Comparison of ENCODE assay signal across 8 cellular contexts in the genomic region with DNA sequence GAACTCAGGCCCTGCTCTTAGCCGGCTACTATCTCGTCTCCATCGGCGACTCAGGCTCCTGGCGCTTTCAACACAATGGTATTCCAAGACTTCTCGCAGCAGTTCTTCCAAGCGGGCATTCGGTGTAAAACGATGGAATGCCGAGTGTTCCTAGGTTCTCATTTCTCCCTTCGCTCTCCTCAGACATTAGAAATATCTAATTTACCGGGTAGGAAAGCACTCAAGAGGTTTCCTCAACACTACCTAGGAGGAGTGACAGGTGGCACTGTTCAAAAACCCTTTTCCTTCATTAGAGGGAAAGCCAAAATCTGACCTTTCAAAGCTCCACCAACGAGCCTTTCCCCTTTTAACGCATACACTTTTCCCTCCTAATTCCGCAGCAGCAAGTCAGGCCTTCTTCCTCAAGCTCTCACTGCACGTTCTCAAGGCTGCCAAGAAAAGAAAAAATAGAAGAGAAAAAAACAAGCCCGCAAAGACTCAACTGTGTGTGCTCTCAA. TPM values are rescaled to one million over a fixed set of nuclear protein-coding genes. Genes with fewer than 3 reads are reported as not detected.
DNase-seq lines count a peak whose midpoint lies in the region; ATAC-seq and TF ChIP-seq lines count a peak whose summit lies in the region.

No MANE protein-coding gene starts in this region.

- peaks cover 22% of the 10 kb centered on the region for H3K36me3 ChIP-seq in CD4-positive, CD25-positive, alpha-beta regulatory T cell (ENCODE audit: control insufficient read depth, insufficient read depth, low read length)
- H3K36me3 ChIP-seq in hepatocyte (replicated peaks; ENCODE audit: insufficient read depth, low read depth) (no peaks in the 10 kb centered on the region), skeletal muscle satellite cell (ENCODE audit: insufficient read depth, low read length) (peaks cover 42% of the 10 kb centered on the region)

- H3K9me3 ChIP-seq in CD4-positive, CD25-positive, alpha-beta regulatory T cell (ENCODE audit: control insufficient read depth in 2 of 2, low read length in 2 of 2), result no peaks in the 10 kb centered on the region
- H3K9me3 ChIP-seq in hepatocyte (ENCODE audit: low read depth) (no peaks in the 10 kb centered on the region), skeletal muscle satellite cell (replicated peaks; ENCODE audit: low read length) (no peaks in the 10 kb centered on the region)

- H3K4me3 ChIP-seq in CD4-positive, CD25-positive, alpha-beta regulatory T cell (ENCODE audit: low read depth, low read length), result peak overlapping the region; percentile 85
- H3K4me3 ChIP-seq in hepatocyte (peak overlapping the region; percentile 86), skeletal muscle satellite cell (ENCODE audit: low read length) (peak overlapping the region; percentile 86)

- H3K79me2 ChIP-seq in hepatocyte, result peaks cover 56% of the 10 kb centered on the region

- peak overlapping the region; percentile 91 for H3K9ac ChIP-seq in skeletal muscle satellite cell (ENCODE audit: low read depth, low read length)

- H3K27me3 ChIP-seq in CD4-positive, CD25-positive, alpha-beta regulatory T cell (ENCODE audit: control insufficient read depth, insufficient read depth, low read length), result no peaks in the 10 kb centered on the region
- no peaks in the 10 kb centered on the region for H3K27me3 ChIP-seq in hepatocyte
- H3K27me3 ChIP-seq in skeletal muscle satellite cell (ENCODE audit: control insufficient read depth, insufficient read depth, low read length), result no peaks in the 10 kb centered on the region

- peaks cover 21% of the 10 kb centered on the region for H3K36me3 Mint-ChIP-seq in CD4-positive, CD25-positive, alpha-beta regulatory T cell
- H3K36me3 Mint-ChIP-seq in activated naive CD4-positive, alpha-beta T cell treated with anti-CD3 and anti-CD28 coated beads, Interleukin-2, amount 10 ng/mL, durations not matched to agents 7 days and 5 days, result peaks cover 55% of the 10 kb centered on the region

- peak overlapping the region; percentile 93 to 97 (median 93) for H3K27ac Mint-ChIP-seq in CD4-positive, CD25-positive, alpha-beta regulatory T cell
- peak overlapping the region; percentile 94 for H3K27ac Mint-ChIP-seq in activated naive CD4-positive, alpha-beta T cell treated with anti-CD3 and anti-CD28 coated beads, Interleukin-2, amount 10 ng/mL, durations not matched to agents 7 days and 5 days

- H3K27me3 Mint-ChIP-seq in CD4-positive, CD25-positive, alpha-beta regulatory T cell, result no peaks in the 10 kb centered on the region
- no peaks in the 10 kb centered on the region for H3K27me3 Mint-ChIP-seq in activated naive CD4-positive, alpha-beta T cell treated with anti-CD3 and anti-CD28 coated beads, Interleukin-2, amount 10 ng/mL, durations not matched to agents 7 days and 5 days

- peak; percentile 53 to 61 for ATAC-seq in CD4-positive, CD25-positive, alpha-beta regulatory T cell (ENCODE audit: low read depth in 2 of 2)
- peak; percentile 39 for ATAC-seq in GM18502 (IDR thresholded peaks at IDR 0.05; ENCODE audit: poor library complexity, unreplicated experiment)

- CTCF ChIA-PET in activated naive CD4-positive, alpha-beta T cell treated with anti-CD3 and anti-CD28 coated beads, Interleukin-2, amount 10 ng/mL, durations not matched to agents 7 days and 5 days (lab: Charles Lee), result interaction anchor here (0.7 to 4.0 kb wide), 26 partner anchors 8 to 337 kb away, joined by 3 to 93 read pairs (median 4); a partner anchor contains a TSS

- TF ChIP-seq CTCF in hepatocyte (IDR thresholded peaks at IDR 0.05; ENCODE audit: poor library complexity), result peak; percentile 43

- peaks cover 11% of the 10 kb centered on the region for H4K20me1 ChIP-seq in hepatocyte (ENCODE audit: insufficient read depth, poor library complexity, severe bottlenecking)

- peak overlapping the region; percentile 74 for H3K27ac ChIP-seq in CD4-positive, CD25-positive, alpha-beta regulatory T cell (ENCODE audit: insufficient read depth, low read length, poor library complexity, severe bottlenecking)
- peak overlapping the region; percentile 83 for H3K27ac ChIP-seq in hepatocyte

- H3K4me2 ChIP-seq in hepatocyte, result peak overlapping the region; percentile 100
- H3K4me2 ChIP-seq in skeletal muscle satellite cell (ENCODE audit: low read length), result peak overlapping the region; percentile 92

- WGBS in hepatocyte (ENCODE audit: low lambda C conversion rate, missing lambda C conversion rate), result 2% methylated on average over 17 of the region's 17 CpGs

- H3K4me3 Mint-ChIP-seq in CD4-positive, CD25-positive, alpha-beta regulatory T cell, result peak overlapping the region; percentile 94 to 98 (median 98)
- peak overlapping the region; percentile 98 for H3K4me3 Mint-ChIP-seq in activated naive CD4-positive, alpha-beta T cell treated with anti-CD3 and anti-CD28 coated beads, Interleukin-2, amount 10 ng/mL, durations not matched to agents 7 days and 5 days

- no peaks in the 10 kb centered on the region for H3K9me2 ChIP-seq in hepatocyte (replicated peaks; ENCODE audit: insufficient read depth)

- no peaks in the 10 kb centered on the region for H3K9me3 Mint-ChIP-seq in CD4-positive, CD25-positive, alpha-beta regulatory T cell
- H3K9me3 Mint-ChIP-seq in activated naive CD4-positive, alpha-beta T cell treated with anti-CD3 and anti-CD28 coated beads, Interleukin-2, amount 10 ng/mL, durations not matched to agents 7 days and 5 days, result no peaks in the 10 kb centered on the region

- H2AFZ ChIP-seq in hepatocyte, result peak overlapping the region; percentile 74

- peak in 2 of 3 donors; percentile 42 to 67 for DNase-seq in CD4-positive, CD25-positive, alpha-beta regulatory T cell
- DNase-seq in M059J (ENCODE audit: low read depth) (peak; percentile 65), hepatocyte (ENCODE audit: low spot score) (peak; percentile 37), globus pallidus (ENCODE audit: low spot score) (no peak), NCI-H1048 (lab: John Stamatoyannopoulos, UW) (no peak)
- peak; percentile 40 for DNase-seq in activated naive CD4-positive, alpha-beta T cell treated with anti-CD3 and anti-CD28 coated beads, Interleukin-2, amount 10 ng/mL, durations not matched to agents 7 days and 5 days

- peaks cover 30% of the 10 kb centered on the region for H3K4me1 ChIP-seq in CD4-positive, CD25-positive, alpha-beta regulatory T cell (ENCODE audit: control insufficient read depth, insufficient read depth, low read length, poor library complexity, severe bottlenecking)
- H3K4me1 ChIP-seq in hepatocyte (ENCODE audit: insufficient read depth) (peaks cover 23% of the 10 kb centered on the region), skeletal muscle satellite cell (ENCODE audit: control insufficient read depth, insufficient read depth, low read length) (peaks cover 19% of the 10 kb centered on the region)

- H3K4me1 Mint-ChIP-seq in CD4-positive, CD25-positive, alpha-beta regulatory T cell, result peaks cover 16 to 61% (median 44%) of the 10 kb centered on the region in 4 donors
- H3K4me1 Mint-ChIP-seq in activated naive CD4-positive, alpha-beta T cell treated with anti-CD3 and anti-CD28 coated beads, Interleukin-2, amount 10 ng/mL, durations not matched to agents 7 days and 5 days, result peaks cover 48% of the 10 kb centered on the region

RNA-seq across cellular contexts. Expression of a gene that starts 0.6 kb away (rescaled TPM):
- 109 TPM for total RNA-seq in CD4-positive, CD25-positive, alpha-beta regulatory T cell
- polyA plus RNA-seq in CD4-positive, CD25-positive, alpha-beta regulatory T cell, result 10 to 100 TPM; 42.8 to 50.9 (median 49.0) TPM
- total RNA-seq in M059J (2014; rRNA removed; shearing (Covaris generic)), result 74.0 and 90.6 TPM in 2 replicates
- total RNA-seq in hepatocyte, result 45.8 and 61.6 TPM in 2 replicates
- polyA plus RNA-seq in hepatocyte, result 50.4 and 55.2 TPM in 2 replicates
- total RNA-seq in skeletal muscle satellite cell (2012; rRNA removed), result 73.5 and 76.9 TPM in 2 replicates

RNA-seq across cellular contexts. Expression of a gene that starts 16.8 kb away (rescaled TPM):
- 65.8 TPM for total RNA-seq in CD4-positive, CD25-positive, alpha-beta regulatory T cell
- 10 to 100 TPM; 76.3 to 88.9 (median 80.2) TPM for polyA plus RNA-seq in CD4-positive, CD25-positive, alpha-beta regulatory T cell
- 198 and 200 TPM in 2 replicates for total RNA-seq in M059J (2014; rRNA removed; shearing (Covaris generic))
- total RNA-seq in hepatocyte, result 68.5 and 77.2 TPM in 2 replicates
- polyA plus RNA-seq in hepatocyte, result 97.0 and 107 TPM in 2 replicates
- 57.3 and 98.5 TPM in 2 replicates for total RNA-seq in skeletal muscle satellite cell (2012; rRNA removed)

Comparison
In these comparisons a context has a peak if more than half of its experiments do, and no peak if none do; other contexts are left out.
1. DNase-seq: peak in CD4-positive, CD25-positive, alpha-beta regulatory T cell (2 of 3), M059J (single experiment), activated naive CD4-positive, alpha-beta T cell treated with anti-CD3 and anti-CD28 coated beads, Interleukin-2, amount 10 ng/mL, durations not matched to agents 7 days and 5 days (single experiment) and hepatocyte (single experiment); none in globus pallidus (single experiment) and NCI-H1048 (single experiment).
2. Peak in every context shown above with its lines, with median percentiles within 50 percentile points of each other: H3K4me3 ChIP-seq.